1 cellular context compared by ENCODE assay signal in the genomic region with DNA sequence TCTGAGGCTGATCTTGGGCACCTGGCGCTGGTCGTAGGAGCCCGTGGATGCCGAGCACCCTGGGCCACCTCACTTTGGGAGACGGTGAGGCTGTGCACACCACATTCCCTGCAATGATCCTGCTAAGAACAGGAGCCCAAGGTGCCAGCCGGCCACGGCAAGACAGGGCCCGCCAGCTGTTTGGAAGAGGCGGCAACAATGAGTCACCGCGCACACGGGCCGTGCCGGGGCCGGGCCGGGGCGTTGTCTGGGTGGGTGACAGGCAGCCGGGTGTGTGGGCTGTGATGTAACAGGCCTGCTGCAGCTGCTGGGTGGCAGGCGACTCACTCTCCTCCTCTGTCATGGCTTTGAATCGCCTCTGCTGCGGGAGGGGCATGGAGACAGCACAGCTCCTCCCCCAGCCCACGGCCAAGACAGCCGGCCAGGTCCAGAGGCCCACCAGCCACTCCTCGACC.
A peak's percentile ranks its signal among the peaks of the same experiment; 100 is the strongest.
TF ChIP-seq lines count a peak whose summit lies in the region.

No MANE protein-coding gene starts in this region.

TF ChIP-seq in HEK293, 187 proteins besides CTCF, POLR2A, EP300 and RAD21 (continued from another document):
- TF ChIP-seq ZNF391 (tag by site-specific recombination; IDR thresholded peaks at IDR 0.05; ENCODE audit: borderline replicate concordance, low read depth) (no peak), HOXC10 (CRISPR knock-in tag; IDR thresholded peaks at IDR 0.05) (no peak), ZNF707 (tag by site-specific recombination; IDR thresholded peaks at IDR 0.05) (no peak), KLF10 (tag by site-specific recombination; IDR thresholded peaks at IDR 0.05) (peak; percentile 98), KLF7 (tag by site-specific recombination; IDR thresholded peaks at IDR 0.05; ENCODE audit: borderline replicate concordance) (0 out of 2 replicates have a peak, but pooled peaks have one; percentile 57), ZNF629 (tag by site-specific recombination; IDR thresholded peaks at IDR 0.05) (peak; percentile 88), ZXDB (tag by site-specific recombination; IDR thresholded peaks at IDR 0.05) (0 out of 2 replicates have a peak, but pooled peaks have one; percentile 28)
- TF ChIP-seq, protein P1, sequence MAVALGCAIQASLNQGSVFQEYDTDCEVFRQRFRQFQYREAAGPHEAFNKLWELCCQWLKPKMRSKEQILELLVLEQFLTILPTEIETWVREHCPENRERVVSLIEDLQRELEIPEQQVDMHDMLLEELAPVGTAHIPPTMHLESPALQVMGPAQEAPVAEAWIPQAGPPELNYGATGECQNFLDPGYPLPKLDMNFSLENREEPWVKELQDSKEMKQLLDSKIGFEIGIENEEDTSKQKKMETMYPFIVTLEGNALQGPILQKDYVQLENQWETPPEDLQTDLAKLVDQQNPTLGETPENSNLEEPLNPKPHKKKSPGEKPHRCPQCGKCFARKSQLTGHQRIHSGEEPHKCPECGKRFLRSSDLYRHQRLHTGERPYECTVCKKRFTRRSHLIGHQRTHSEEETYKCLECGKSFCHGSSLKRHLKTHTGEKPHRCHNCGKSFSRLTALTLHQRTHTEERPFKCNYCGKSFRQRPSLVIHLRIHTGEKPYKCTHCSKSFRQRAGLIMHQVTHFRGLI (tag by site-specific recombination; IDR thresholded peaks at IDR 0.05): 0 out of 2 replicates have a peak, but pooled peaks have one; percentile 48
- TF ChIP-seq, protein P2, sequence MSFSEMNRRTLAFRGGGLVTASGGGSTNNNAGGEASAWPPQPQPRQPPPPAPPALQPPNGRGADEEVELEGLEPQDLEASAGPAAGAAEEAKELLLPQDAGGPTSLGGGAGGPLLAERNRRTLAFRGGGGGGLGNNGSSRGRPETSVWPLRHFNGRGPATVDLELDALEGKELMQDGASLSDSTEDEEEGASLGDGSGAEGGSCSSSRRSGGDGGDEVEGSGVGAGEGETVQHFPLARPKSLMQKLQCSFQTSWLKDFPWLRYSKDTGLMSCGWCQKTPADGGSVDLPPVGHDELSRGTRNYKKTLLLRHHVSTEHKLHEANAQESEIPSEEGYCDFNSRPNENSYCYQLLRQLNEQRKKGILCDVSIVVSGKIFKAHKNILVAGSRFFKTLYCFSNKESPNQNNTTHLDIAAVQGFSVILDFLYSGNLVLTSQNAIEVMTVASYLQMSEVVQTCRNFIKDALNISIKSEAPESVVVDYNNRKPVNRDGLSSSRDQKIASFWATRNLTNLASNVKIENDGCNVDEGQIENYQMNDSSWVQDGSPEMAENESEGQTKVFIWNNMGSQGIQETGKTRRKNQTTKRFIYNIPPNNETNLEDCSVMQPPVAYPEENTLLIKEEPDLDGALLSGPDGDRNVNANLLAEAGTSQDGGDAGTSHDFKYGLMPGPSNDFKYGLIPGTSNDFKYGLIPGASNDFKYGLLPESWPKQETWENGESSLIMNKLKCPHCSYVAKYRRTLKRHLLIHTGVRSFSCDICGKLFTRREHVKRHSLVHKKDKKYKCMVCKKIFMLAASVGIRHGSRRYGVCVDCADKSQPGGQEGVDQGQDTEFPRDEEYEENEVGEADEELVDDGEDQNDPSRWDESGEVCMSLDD (tag by site-specific recombination; IDR thresholded peaks at IDR 0.05): peak; percentile 37; the same call in 1 of the 2 replicates
